Comparison of ENCODE assay signal across 27 cellular contexts in genomic region chr5:33460210-33460609, GRCh38. TPM values are rescaled to one million over a fixed set of nuclear protein-coding genes. Genes with fewer than 3 reads are reported as not detected.
DNase-seq lines count a peak whose midpoint lies in the region; ATAC-seq and TF ChIP-seq lines count a peak whose summit lies in the region.
"Had no signal": no experiment of that assay in that cellular context is flagged by ENCODE, and none has a peak within 500 bp of the region (broad histone marks: within the 10 kb centered on the region; RNA-seq: fewer than 3 reads in every experiment).

No MANE protein-coding gene starts in this region.

- TF ChIP-seq POLR2A in uterus (IDR thresholded peaks at IDR 0.05): no peak

- no peaks in the 10 kb centered on the region for H3K9me2 ChIP-seq in GM23338 (ENCODE audit: insufficient read depth)

- H3K36me3 ChIP-seq in GM23338 (ENCODE audit: insufficient read depth): peaks cover 100% of the 10 kb centered on the region
- H3K36me3 ChIP-seq in uterus: no peaks in the 10 kb centered on the region

- TF ChIP-seq CTCF in CD14-positive monocyte (IDR thresholded peaks at IDR 0.05) (no peak), GM23338 (conservative IDR thresholded peaks at IDR 0.05; ENCODE audit: low read depth in 2 of 2) (no peak), uterus (IDR thresholded peaks at IDR 0.05) (no peak)

- H3K4me1 Mint-ChIP-seq in CD14-positive monocyte (no peaks in the 10 kb centered on the region), GM23338 (no peaks in the 10 kb centered on the region)
- H3K4me1 Mint-ChIP-seq in activated T-helper 17 cell treated with anti-CD3 and anti-CD28 coated beads, Interleukin-2, amount 50 U/mL, for 72 hours: peaks cover 5% of the 10 kb centered on the region
- H3K4me1 Mint-ChIP-seq in natural killer cell treated with Interleukin-12 subunit alpha and Interleukin-12 subunit beta and Interleukin-15 and Interleukin-18, amount 100 ng/mL, for 72 hours (ENCODE audit: low read depth in 2 of 2): no peaks in the 10 kb centered on the region
- H3K4me1 Mint-ChIP-seq: CD8-positive, alpha-beta memory T cell; central memory CD8-positive, alpha-beta T cell; immature natural killer cell; stimulated activated memory B cell treated with anti-CD40 and anti-IgM and Interleukin-4, amounts not matched to agents 10 μg/mL and 1 μg/mL and 100 μg/mL, for 72 hours had no signal

- peaks cover 47% of the 10 kb centered on the region for H4K20me1 ChIP-seq in GM23338 (replicated peaks; ENCODE audit: insufficient read depth)

- H3K9me3 Mint-ChIP-seq in CD14-positive monocyte (no peaks in the 10 kb centered on the region), GM23338 (no peaks in the 10 kb centered on the region)
- no peaks in the 10 kb centered on the region for H3K9me3 Mint-ChIP-seq in activated T-helper 17 cell treated with anti-CD3 and anti-CD28 coated beads, Interleukin-2, amount 50 U/mL, for 72 hours
- H3K9me3 Mint-ChIP-seq in natural killer cell treated with Interleukin-12 subunit alpha and Interleukin-12 subunit beta and Interleukin-15 and Interleukin-18, amount 100 ng/mL, for 72 hours: no peaks in the 10 kb centered on the region
- H3K9me3 Mint-ChIP-seq: CD8-positive, alpha-beta memory T cell; central memory CD8-positive, alpha-beta T cell; immature natural killer cell; stimulated activated memory B cell treated with anti-CD40 and anti-IgM and Interleukin-4, amounts not matched to agents 10 μg/mL and 1 μg/mL and 100 μg/mL, for 72 hours had no signal

- H3K4me1 ChIP-seq in GM23338 (ENCODE audit: insufficient read depth) (no peaks in the 10 kb centered on the region), uterus (no peaks in the 10 kb centered on the region)

- H3K36me3 Mint-ChIP-seq in CD14-positive monocyte: peaks cover 88 to 92% of the 10 kb centered on the region in 2 donors
- H3K36me3 Mint-ChIP-seq in GM23338 (ENCODE audit: low read depth): peaks cover 98% of the 10 kb centered on the region
- peaks cover 100% of the 10 kb centered on the region for H3K36me3 Mint-ChIP-seq in activated T-helper 17 cell treated with anti-CD3 and anti-CD28 coated beads, Interleukin-2, amount 50 U/mL, for 72 hours (ENCODE audit: low read depth)
- H3K36me3 Mint-ChIP-seq in natural killer cell treated with Interleukin-12 subunit alpha and Interleukin-12 subunit beta and Interleukin-15 and Interleukin-18, amount 100 ng/mL, for 72 hours: peaks cover 49% of the 10 kb centered on the region

- intact Hi-C loops in CD14-positive monocyte (cut with micrococcal nuclease) (no loop called here), uterus (cut with DNase I; ENCODE audit: low total_unique reads) (no loop called here)

- H3K4me3 Mint-ChIP-seq in CD14-positive monocyte: no peak overlapping the region
- no peak overlapping the region for H3K4me3 Mint-ChIP-seq in GM23338
- H3K4me3 Mint-ChIP-seq in activated T-helper 17 cell treated with anti-CD3 and anti-CD28 coated beads, Interleukin-2, amount 50 U/mL, for 72 hours: no peak overlapping the region
- no peak overlapping the region for H3K4me3 Mint-ChIP-seq in natural killer cell treated with Interleukin-12 subunit alpha and Interleukin-12 subunit beta and Interleukin-15 and Interleukin-18, amount 100 ng/mL, for 72 hours
- H3K4me3 Mint-ChIP-seq: CD8-positive, alpha-beta memory T cell; central memory CD8-positive, alpha-beta T cell; immature natural killer cell; stimulated activated memory B cell treated with anti-CD40 and anti-IgM and Interleukin-4, amounts not matched to agents 10 μg/mL and 1 μg/mL and 100 μg/mL, for 72 hours had no signal

- no peaks in the 10 kb centered on the region; the same call in 1 of the 2 replicates for H3F3A ChIP-seq in GM23338 (replicated peaks; ENCODE audit: low read depth)

- no peak overlapping the region for H3K4me2 ChIP-seq in GM23338
- H3K4me2 ChIP-seq: hepatocyte had no signal

- H3K27me3 Mint-ChIP-seq in CD14-positive monocyte (ENCODE audit: low read depth in 3 of 3): no peaks in the 10 kb centered on the region
- H3K27me3 Mint-ChIP-seq in GM23338 (ENCODE audit: insufficient read depth, low read depth, poor library complexity): no peaks in the 10 kb centered on the region
- H3K27me3 Mint-ChIP-seq in activated T-helper 17 cell treated with anti-CD3 and anti-CD28 coated beads, Interleukin-2, amount 50 U/mL, for 72 hours: no peaks in the 10 kb centered on the region
- H3K27me3 Mint-ChIP-seq in natural killer cell treated with Interleukin-12 subunit alpha and Interleukin-12 subunit beta and Interleukin-15 and Interleukin-18, amount 100 ng/mL, for 72 hours: no peaks in the 10 kb centered on the region
- H3K27me3 Mint-ChIP-seq: CD8-positive, alpha-beta memory T cell; central memory CD8-positive, alpha-beta T cell; stimulated activated memory B cell treated with anti-CD40 and anti-IgM and Interleukin-4, amounts not matched to agents 10 μg/mL and 1 μg/mL and 100 μg/mL, for 72 hours had no signal

- peak overlapping the region in 4 of 7 donors; percentile 34 to 83 (median 42) for H3K27ac Mint-ChIP-seq in CD14-positive monocyte
- peak overlapping the region; percentile 95 for H3K27ac Mint-ChIP-seq in GM23338
- peak overlapping the region; percentile 72 for H3K27ac Mint-ChIP-seq in activated T-helper 17 cell treated with anti-CD3 and anti-CD28 coated beads, Interleukin-2, amount 50 U/mL, for 72 hours
- H3K27ac Mint-ChIP-seq in natural killer cell treated with Interleukin-12 subunit alpha and Interleukin-12 subunit beta and Interleukin-15 and Interleukin-18, amount 100 ng/mL, for 72 hours: peak overlapping the region in 1 of 2 donors; percentile 16
- H3K27ac Mint-ChIP-seq: stimulated activated memory B cell treated with anti-CD40 and anti-IgM and Interleukin-4, amounts not matched to agents 10 μg/mL and 1 μg/mL and 100 μg/mL, for 72 hours had no signal

- no peak for ATAC-seq in GM23338
- ATAC-seq in activated T-helper 17 cell treated with anti-CD3 and anti-CD28 coated beads, Interleukin-2, amount 50 U/mL, for 72 hours (replicated peaks): no peak
- ATAC-seq in esophagus mucosa: peak; percentile 89
- ATAC-seq in natural killer cell treated with Interleukin-12 subunit alpha and Interleukin-12 subunit beta and Interleukin-15 and Interleukin-18, amount 100 ng/mL, for 72 hours: no peak
- ATAC-seq: left ventricle myocardium superior; mucosa of descending colon; stimulated activated memory B cell treated with anti-CD40 and anti-IgM and Interleukin-4, amounts not matched to agents 10 μg/mL and 1 μg/mL and 100 μg/mL, for 72 hours had no signal

- no peak overlapping the region for H2AFZ ChIP-seq in GM23338
- H2AFZ ChIP-seq: hepatocyte had no signal

- no peaks in the 10 kb centered on the region for H3K27me3 ChIP-seq in GM23338 (ENCODE audit: insufficient read depth)
- H3K27me3 ChIP-seq in uterus: no peaks in the 10 kb centered on the region
- H3K27me3 ChIP-seq: hepatocyte had no signal

- H3K79me2 ChIP-seq in GM23338 (replicated peaks; ENCODE audit: insufficient read depth): peaks cover 71% of the 10 kb centered on the region
- H3K79me2 ChIP-seq: hepatocyte had no signal

- H3K4me3 ChIP-seq in GM23338 (no peak overlapping the region), uterus (no peak overlapping the region)
- H3K4me3 ChIP-seq: hepatocyte, mucosa of descending colon had no signal

- DNase-seq in CD14-positive monocyte (ENCODE audit: low spot score): no peak
- DNase-seq in GM23338 (ENCODE audit: low spot score): no peak
- no peak for DNase-seq in natural killer cell treated with Interleukin-12 subunit alpha and Interleukin-12 subunit beta and Interleukin-15 and Interleukin-18, amount 100 ng/mL, for 72 hours (ENCODE audit: low spot score)
- no peak for DNase-seq in effector CD4-positive, alpha-beta T cell
- DNase-seq in uterus: no peak
- DNase-seq in NCI-H524 (lab: John Stamatoyannopoulos, UW): no peak
- DNase-seq: activated CD4-positive, alpha-beta T cell treated with anti-CD3 and anti-CD28 coated beads for 1 hour; activated gamma-delta T cell treated with Interleukin-2 at 50 U/mL for 16 hours; anterior cingulate cortex; CD8-positive, alpha-beta memory T cell; foreskin fibroblast; immature natural killer cell; left ventricle myocardium superior; mucosa of descending colon; NCI-H1092; NCI-H1930; NCI-H2227 treated with DMSO at 0.1 percent for 48 hours; NCI-H82; SHP77; stimulated activated CD4-positive, alpha-beta T cell treated with anti-CD3 and anti-CD28 coated beads, Interleukin-2, amount 100 ng/mL, for 24 hours; SW 1271 had no signal

- H3K9me3 ChIP-seq in uterus: no peaks in the 10 kb centered on the region
- H3K9me3 ChIP-seq: mucosa of descending colon had no signal

- H3K27ac ChIP-seq in GM23338 (ENCODE audit: low read depth) (peak overlapping the region; percentile 6; the same call in 1 of the 2 replicates), uterus (no peak overlapping the region)
- H3K27ac ChIP-seq: epithelial cell of prostate, hepatocyte had no signal

TF ChIP-seq in GM23338, 12 proteins besides CTCF, POLR2A, EP300 and RAD21 (continues in another document):
- TF ChIP-seq ETS1 (IDR thresholded peaks at IDR 0.05) (no peak), STAT1 (IDR thresholded peaks at IDR 0.05; ENCODE audit: unreplicated experiment) (no peak), EZH2phosphoT487 (IDR thresholded peaks at IDR 0.05; ENCODE audit: unreplicated experiment) (no peak)

RNA-seq across cellular contexts. Expression of gene TARS1, which starts 19.4 kb away (rescaled TPM):
- polyA plus RNA-seq in CD14-positive monocyte (10 to 100 TPM; 39.8 to 47.8 TPM), GM23338 (2016; fragmentation: Nextera tagmentation; extraction: Ambion mirVana) (444 and 458 TPM in 2 replicates)
- total RNA-seq in GM23338 (2014; rRNA removed; shearing (Covaris generic)): 468 and 473 TPM in 2 replicates
- 100 to 1,000 TPM; 157 to 227 TPM for total RNA-seq in activated T-helper 17 cell treated with anti-CD3 and anti-CD28 coated beads, Interleukin-2, amount 50 U/mL, for 72 hours
- total RNA-seq in esophagus mucosa (166 TPM), uterus (100 to 1,000 TPM in 2 of 4 donors, 10 to 100 TPM in 2; 45.0 to 218 (median 93.4) TPM)
- 100 to 1,000 TPM; 204 to 211 TPM for total RNA-seq in natural killer cell treated with Interleukin-12 subunit alpha and Interleukin-12 subunit beta and Interleukin-15 and Interleukin-18, amount 100 ng/mL, for 72 hours
